Comparison of ENCODE assay signal across 16 cellular contexts in genomic region chr3:142947352-142947751, GRCh38. TPM values are rescaled to one million over a fixed set of nuclear protein-coding genes. Genes with fewer than 3 reads are reported as not detected.
DNase-seq lines count a peak whose midpoint lies in the region; ATAC-seq and TF ChIP-seq lines count a peak whose summit lies in the region.
"Had no signal": no experiment of that assay in that cellular context is flagged by ENCODE, and none has a peak within 500 bp of the region (broad histone marks: within the 10 kb centered on the region; RNA-seq: fewer than 3 reads in every experiment).

No MANE protein-coding gene starts in this region.

- H3K9ac ChIP-seq in endodermal cell (ENCODE audit: extremely low read depth, low read length, poor library complexity, severe bottlenecking), result no peak overlapping the region

- no peaks in the 10 kb centered on the region for H3K4me1 ChIP-seq in endodermal cell (ENCODE audit: control insufficient read depth, insufficient read depth, low read length)
- no peaks in the 10 kb centered on the region for H3K4me1 ChIP-seq in upper lobe of right lung

- H3K4me1 Mint-ChIP-seq in stimulated activated naive CD8-positive, alpha-beta T cell treated with anti-CD3 and anti-CD28 coated beads, Interleukin-15, amount 100 ng/mL, for 72 hours, result peaks cover 12% of the 10 kb centered on the region
- H3K4me1 Mint-ChIP-seq in endodermal cell (peaks cover 24% of the 10 kb centered on the region), immature natural killer cell (peaks cover 6 to 9% of the 10 kb centered on the region in 2 donors)

- H3K4me3 Mint-ChIP-seq in stimulated activated naive CD8-positive, alpha-beta T cell treated with anti-CD3 and anti-CD28 coated beads, Interleukin-15, amount 100 ng/mL, for 72 hours, result peak overlapping the region; percentile 30 to 65
- peak overlapping the region; percentile 32 for H3K4me3 Mint-ChIP-seq in endodermal cell
- H3K4me3 Mint-ChIP-seq in immature natural killer cell, result peak overlapping the region in 3 of 5 donors; percentile 5 to 68 (median 18)
- H3K4me3 Mint-ChIP-seq: stimulated activated naive CD8-positive, alpha-beta T cell treated with anti-CD3 and anti-CD28 coated beads, Interleukin-15, Interleukin-2, amounts not matched to agents 100 ng/mL and 50 ng/mL, for 24 hours had no signal

- ATAC-seq in stimulated activated naive CD8-positive, alpha-beta T cell treated with anti-CD3 and anti-CD28 coated beads, Interleukin-15, amount 100 ng/mL, for 72 hours, result peak; percentile 40
- no peak for ATAC-seq in stimulated activated naive CD8-positive, alpha-beta T cell treated with anti-CD3 and anti-CD28 coated beads, Interleukin-15, Interleukin-2, amounts not matched to agents 100 U/mL and 50 U/mL, for 24 hours
- peak; percentile 51 for ATAC-seq in upper lobe of right lung

- H3K4me3 ChIP-seq in endodermal cell (ENCODE audit: low read length) (no peak overlapping the region), upper lobe of right lung (no peak overlapping the region)

- DNase-seq in stimulated activated naive CD8-positive, alpha-beta T cell treated with anti-CD3 and anti-CD28 coated beads, Interleukin-15, amount 100 ng/mL, for 72 hours, result no peak
- no peak for DNase-seq in stimulated activated naive CD8-positive, alpha-beta T cell treated with anti-CD3 and anti-CD28 coated beads, Interleukin-15, Interleukin-2, amounts not matched to agents 100 U/mL and 50 U/mL, for 24 hours
- peak; percentile 73 for DNase-seq in endodermal cell
- no peak for DNase-seq in immature natural killer cell
- DNase-seq in upper lobe of right lung, result peak; percentile 61
- DNase-seq in nucleus accumbens (lab: John Stamatoyannopoulos, UW), result no peak
- no peak for DNase-seq in NCI-H1092 treated with DMSO at 0.1 percent for 48 hours (lab: John Stamatoyannopoulos, UW)
- DNase-seq in AML-193 (lab: John Stamatoyannopoulos, UW), result no peak
- DNase-seq: activated naive CD4-positive, alpha-beta T cell; effector memory CD4-positive, alpha-beta T cell; foreskin fibroblast; Karpas-422; NCI-H1417 had no signal

- H3K36me3 ChIP-seq in endodermal cell (ENCODE audit: control insufficient read depth, insufficient read depth, low read length) (no peaks in the 10 kb centered on the region), upper lobe of right lung (no peaks in the 10 kb centered on the region)

- H3K36me3 Mint-ChIP-seq in endodermal cell (ENCODE audit: low read depth), result no peaks in the 10 kb centered on the region
- no peaks in the 10 kb centered on the region for H3K36me3 Mint-ChIP-seq in immature natural killer cell

- intact Hi-C loops in upper lobe of right lung (cut with DNase I), result no loop called here

- H3K27me3 Mint-ChIP-seq in stimulated activated naive CD8-positive, alpha-beta T cell treated with anti-CD3 and anti-CD28 coated beads, Interleukin-15, amount 100 ng/mL, for 72 hours, result peaks cover 76% of the 10 kb centered on the region
- peaks cover 61% of the 10 kb centered on the region for H3K27me3 Mint-ChIP-seq in endodermal cell (ENCODE audit: insufficient read depth)
- H3K27me3 Mint-ChIP-seq in immature natural killer cell (ENCODE audit: low read depth in 3 of 3), result peaks cover 7 to 18% (median 15%) of the 10 kb centered on the region in 3 donors

- no peaks in the 10 kb centered on the region for H3K27me3 ChIP-seq in endodermal cell (ENCODE audit: control insufficient read depth, insufficient read depth, low read length, poor library complexity, severe bottlenecking)
- peaks cover 24% of the 10 kb centered on the region for H3K27me3 ChIP-seq in upper lobe of right lung

- no peak overlapping the region for H3K27ac ChIP-seq in endodermal cell (ENCODE audit: low read depth, low read length)
- H3K27ac ChIP-seq in upper lobe of right lung, result no peak overlapping the region

- H3K9me3 Mint-ChIP-seq in stimulated activated naive CD8-positive, alpha-beta T cell treated with anti-CD3 and anti-CD28 coated beads, Interleukin-15, amount 100 ng/mL, for 72 hours, result no peaks in the 10 kb centered on the region
- peaks cover 11% of the 10 kb centered on the region for H3K9me3 Mint-ChIP-seq in endodermal cell
- H3K9me3 Mint-ChIP-seq in immature natural killer cell, result peaks cover 0 to 2% (median 0%) of the 10 kb centered on the region in 6 donors
- H3K9me3 Mint-ChIP-seq: stimulated activated naive CD8-positive, alpha-beta T cell treated with anti-CD3 and anti-CD28 coated beads, Interleukin-15, Interleukin-2, amounts not matched to agents 100 ng/mL and 50 ng/mL, for 24 hours had no signal

- H3K9me3 ChIP-seq in endodermal cell (ENCODE audit: control insufficient read depth, low read length), result peaks cover 5% of the 10 kb centered on the region
- no peaks in the 10 kb centered on the region for H3K9me3 ChIP-seq in upper lobe of right lung

- TF ChIP-seq CTCF in endodermal cell (conservative IDR thresholded peaks at IDR 0.05) (no peak), upper lobe of right lung (IDR thresholded peaks at IDR 0.05) (no peak)

- no peak overlapping the region for H3K27ac Mint-ChIP-seq in stimulated activated naive CD8-positive, alpha-beta T cell treated with anti-CD3 and anti-CD28 coated beads, Interleukin-15, amount 100 ng/mL, for 72 hours
- no peak overlapping the region for H3K27ac Mint-ChIP-seq in endodermal cell
- no peak overlapping the region for H3K27ac Mint-ChIP-seq in immature natural killer cell
- H3K27ac Mint-ChIP-seq: stimulated activated naive CD8-positive, alpha-beta T cell treated with anti-CD3 and anti-CD28 coated beads, Interleukin-15, Interleukin-2, amounts not matched to agents 100 ng/mL and 50 ng/mL, for 24 hours had no signal

- WGBS in endodermal cell (ENCODE audit: insufficient coverage in 1 of 2, insufficient read length in 1 of 2), 2 experiments, result 95 to 98% methylated on average over 22 to 35 of the region's 35 CpGs

RNA-seq across cellular contexts. Expression of gene PAQR9, which starts 16.1 kb away (rescaled TPM):
- total RNA-seq in endodermal cell (10 to 100 TPM in 1 of 2 donors, 1 to 10 TPM in 1; 4.2 to 11.1 TPM), upper lobe of right lung (not detected)
- 1.9 TPM for polyA plus RNA-seq in endodermal cell (2013, experiment 1 of 2)
- 1.6 TPM for polyA plus RNA-seq in endodermal cell (2013, experiment 2 of 2)
- polyA plus RNA-seq in immature natural killer cell, result not detected
- total RNA-seq: bronchial epithelial cell; T-helper 2 cell treated with Interferon-gamma antibody and Interleukin-4, amounts not matched to agents 100 ng/mL and 5 ng/mL, for 36 hours had no signal

RNA-seq across cellular contexts. Expression of gene U2SURP, which starts 54.0 kb away (rescaled TPM):
- total RNA-seq in endodermal cell, result 100 to 1,000 TPM; 139 to 160 TPM
- 117 TPM for polyA plus RNA-seq in endodermal cell (2013, experiment 1 of 2)
- 121 TPM for polyA plus RNA-seq in endodermal cell (2013, experiment 2 of 2)
- 100 to 1,000 TPM in 1 of 3 donors, 10 to 100 TPM in 2; 82.7 to 120 (median 86.0) TPM for polyA plus RNA-seq in immature natural killer cell
- total RNA-seq in upper lobe of right lung, result 75.8 TPM

RNA-seq across cellular contexts. Expression of gene PCOLCE2, which starts 58.5 kb away (rescaled TPM):
- total RNA-seq in endodermal cell, result 10 to 100 TPM; 17.0 to 18.0 TPM
- polyA plus RNA-seq in endodermal cell (2013, experiment 1 of 2), result 11.3 TPM
- polyA plus RNA-seq in endodermal cell (2013, experiment 2 of 2), result 11.4 TPM
- not detected for polyA plus RNA-seq in immature natural killer cell
- total RNA-seq in upper lobe of right lung, result 23.3 TPM
- total RNA-seq: T-helper 2 cell treated with Interferon-gamma antibody and Interleukin-4, amounts not matched to agents 100 ng/mL and 5 ng/mL, for 36 hours had no signal

Comparison
In these comparisons a context has a peak if more than half of its experiments do, and no peak if none do; other contexts are left out.
1. DNase-seq: peak in endodermal cell (single experiment) and upper lobe of right lung (single experiment); none in stimulated activated naive CD8-positive, alpha-beta T cell treated with anti-CD3 and anti-CD28 coated beads, Interleukin-15, amount 100 ng/mL, for 72 hours (0 of 2), stimulated activated naive CD8-positive, alpha-beta T cell treated with anti-CD3 and anti-CD28 coated beads, Interleukin-15, Interleukin-2, amounts not matched to agents 100 U/mL and 50 U/mL, for 24 hours (single experiment), immature natural killer cell (0 of 3), nucleus accumbens (0 of 56), NCI-H1092 treated with DMSO at 0.1 percent for 48 hours (single experiment) and AML-193 (0 of 2).
2. Peak in every context shown above with its lines, with median percentiles within 50 percentile points of each other: H3K4me3 Mint-ChIP-seq.